ENCODE assay signal across 8 cellular contexts in genomic region chr1:43073490-43074230, GRCh38.
DNase-seq lines count a peak whose midpoint lies in the region; ATAC-seq and TF ChIP-seq lines count a peak whose summit lies in the region.

No MANE protein-coding gene starts in this region.

- no peaks in the 10 kb centered on the region for H3K36me3 ChIP-seq in WERI-Rb-1
- H3K36me3 ChIP-seq in breast epithelium: no peaks in the 10 kb centered on the region

- no peak for DNase-seq in AG04449 (ENCODE audit: low read depth, low spot score)
- peak; percentile 66 for DNase-seq in GM19240 (ENCODE audit: insufficient read length, low spot score)
- peak; percentile 70 for DNase-seq in NCI-H2196 (lab: John Stamatoyannopoulos, UW; ENCODE audit: unreplicated experiment)
- DNase-seq in WERI-Rb-1: peak; percentile 77
- peak; percentile 61 to 68 for DNase-seq in breast epithelium (ENCODE audit: low spot score in 2 of 2)
- DNase-seq in iris pigment epithelial cell (ENCODE audit: low read depth): peak; percentile 68
- peak; percentile 42 to 61 for DNase-seq in stimulated activated CD4-positive, alpha-beta T cell treated with anti-CD3 and anti-CD28 coated beads, Interleukin-15, amount 100 ng/mL, for 48 hours (ENCODE audit: low read depth in 2 of 2)

- no peaks in the 10 kb centered on the region for H3K4me1 ChIP-seq in breast epithelium

- POLR2A ChIA-PET in AG04449 (lab: Yijun Ruan, JAX): interaction anchor here (0.6 to 1.4 kb wide), 5 partner anchors 114 to 306 kb away, joined by 3 to 7 read pairs (median 5); partner anchors contain the start of gene C1orf50

- H3K27ac ChIP-seq in WERI-Rb-1 (peak overlapping the region; percentile 30; the same call in 1 of the 2 replicates), breast epithelium (no peak overlapping the region)

- H3K4me3 ChIP-seq in AG04449 (ENCODE audit: low read depth, low read length): no peak overlapping the region
- no peak overlapping the region for H3K4me3 ChIP-seq in WERI-Rb-1 (ENCODE audit: low read depth, low read length)
- no peak overlapping the region for H3K4me3 ChIP-seq in breast epithelium

- CTCF ChIA-PET in AG04449 (lab: Yijun Ruan, JAX): interaction anchor here (0.6 to 11.2 kb wide), 57 partner anchors 9 to 496 kb away, joined by 3 to 927 read pairs (median 6); partner anchors contain the start of genes C1orf50, P3H1, TMEM269 and ZNF691

- no peak for ATAC-seq in HG03457 (IDR thresholded peaks at IDR 0.05; ENCODE audit: unreplicated experiment)

- H3K27me3 ChIP-seq in WERI-Rb-1 (ENCODE audit: insufficient read depth, low read depth, severe bottlenecking): no peaks in the 10 kb centered on the region
- H3K27me3 ChIP-seq in breast epithelium: no peaks in the 10 kb centered on the region

- no peak for TF ChIP-seq POLR2A in breast epithelium (IDR thresholded peaks at IDR 0.05)

- peak; percentile 71 for TF ChIP-seq CTCF in AG04449 (IDR thresholded peaks at IDR 0.05; ENCODE audit: insufficient read depth, low read length, missing control alignments)
- TF ChIP-seq CTCF in WERI-Rb-1 (IDR thresholded peaks at IDR 0.05; ENCODE audit: low read depth, low read length): peak; percentile 76
- peak; percentile 91 to 97 (median 95) for TF ChIP-seq CTCF in breast epithelium (IDR thresholded peaks at IDR 0.05)

- no peaks in the 10 kb centered on the region for H3K9me3 ChIP-seq in WERI-Rb-1 (ENCODE audit: severe bottlenecking)
- no peaks in the 10 kb centered on the region for H3K9me3 ChIP-seq in breast epithelium

- intact Hi-C loops in breast epithelium (cut with DNase I; ENCODE audit: low total_unique reads): loop anchor here (2.0 kb wide), 1 partner anchor 157 kb away; no protein-coding TSS in a partner anchor
